ENCODE assay signal across 11 cellular contexts in the genomic region with DNA sequence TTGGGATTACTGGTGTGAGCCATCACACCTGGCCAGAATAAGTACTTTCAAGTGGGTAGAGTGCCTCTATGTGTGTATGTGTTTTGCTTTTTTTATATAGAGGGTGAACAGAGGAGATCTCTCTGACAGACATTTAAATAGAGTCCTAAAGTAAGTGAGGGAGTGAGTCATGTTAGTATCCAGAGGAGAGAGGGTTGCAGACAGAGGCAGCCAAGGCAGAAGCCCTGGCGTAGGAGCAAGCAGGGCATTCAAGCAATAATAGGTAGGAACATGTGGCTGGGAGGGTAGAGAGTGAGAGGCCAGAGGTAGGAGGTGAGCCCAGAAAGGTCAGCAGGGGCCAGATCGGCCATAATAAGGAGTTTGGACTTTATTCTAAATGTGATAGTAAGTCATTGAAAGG. TPM values are rescaled to one million over a fixed set of nuclear protein-coding genes. Genes with fewer than 3 reads are reported as not detected.
DNase-seq lines count a peak whose midpoint lies in the region; ATAC-seq, FAIRE-seq and TF ChIP-seq lines count a peak whose summit lies in the region.
"Had no signal": no experiment of that assay in that cellular context is flagged by ENCODE, and none has a peak within 500 bp of the region (broad histone marks: within the 10 kb centered on the region; RNA-seq: fewer than 3 reads in every experiment).

No MANE protein-coding gene starts in this region.

- ATAC-seq in heart left ventricle (peak; percentile 61 to 96 (median 84)), HG03378 (IDR thresholded peaks at IDR 0.05; ENCODE audit: unreplicated experiment) (no peak)

- WGBS in H9 (ENCODE audit: extremely low coverage, insufficient read length, low lambda C conversion rate): no CpG with 5 or more reads among the region's 2 CpGs
- WGBS in heart left ventricle, 4 donors: 66 to 78% (median 73%) methylated on average over 2 of the region's 2 CpGs
- 11 to 67% (median 38%) methylated on average over 2 of the region's 2 CpGs for WGBS in small intestine, 3 donors

- H3K27me3 ChIP-seq in H9 (ENCODE audit: insufficient read depth, low read length): no peaks in the 10 kb centered on the region
- H3K27me3 ChIP-seq in heart left ventricle: no peaks in the 10 kb centered on the region
- H3K27me3 ChIP-seq in small intestine (ENCODE audit: control insufficient read depth in 2 of 2, insufficient read depth in 2 of 2, low read length in 2 of 2): no peaks in the 10 kb centered on the region

- H3K4me3 Mint-ChIP-seq in H9: no peak overlapping the region
- H3K4me3 Mint-ChIP-seq in activated T-helper 1 cell treated with anti-CD3 and anti-CD28 coated beads, Interleukin-12 subunit alpha, Interleukin-12 subunit beta, Interleukin-2, Interleukin-4 antibody, amounts not matched to agents 30 ng/mL and 10 ng/mL and 1 ng/mL, durations not matched to agents 14 hours and 24 hours and 36 hours: no peak overlapping the region
- H3K4me3 Mint-ChIP-seq: IgD-negative memory B cell had no signal

- no peak overlapping the region for H4K5ac ChIP-seq in H9 (ENCODE audit: insufficient read length, low read depth, low read length)

- no peaks in the 10 kb centered on the region for H3K79me1 ChIP-seq in H9 (ENCODE audit: insufficient read depth, low read depth, low read length, poor library complexity, severe bottlenecking)

- H3K27ac Mint-ChIP-seq in H9: peak overlapping the region in 2 of 3 experiments; percentile 25 to 70; a peak in 4 of 7 replicates
- H3K27ac Mint-ChIP-seq in activated T-helper 1 cell treated with anti-CD3 and anti-CD28 coated beads, Interleukin-12 subunit alpha, Interleukin-12 subunit beta, Interleukin-2, Interleukin-4 antibody, amounts not matched to agents 30 ng/mL and 10 ng/mL and 1 ng/mL, durations not matched to agents 14 hours and 24 hours and 36 hours: peak overlapping the region; percentile 36

- H4K8ac ChIP-seq in H9 (replicated peaks; ENCODE audit: insufficient read length, low read depth, low read length): no peak overlapping the region

- no peak overlapping the region for H2AFZ ChIP-seq in H9 (ENCODE audit: low read length)

- H3K56ac ChIP-seq in H9 (ENCODE audit: insufficient read length, low read depth, low read length): no peak overlapping the region

- peaks cover 2 to 18% (median 16%) of the 10 kb centered on the region in 3 experiments; a peak in 5 of 7 replicates for H3K36me3 Mint-ChIP-seq in H9 (ENCODE audit: insufficient read depth in 1 of 3, low read depth in 3 of 3)
- peaks cover 23% of the 10 kb centered on the region for H3K36me3 Mint-ChIP-seq in activated T-helper 1 cell treated with anti-CD3 and anti-CD28 coated beads, Interleukin-12 subunit alpha, Interleukin-12 subunit beta, Interleukin-2, Interleukin-4 antibody, amounts not matched to agents 30 ng/mL and 10 ng/mL and 1 ng/mL, durations not matched to agents 14 hours and 24 hours and 36 hours (ENCODE audit: low read depth)

- H3K27ac ChIP-seq in H9 (ENCODE audit: insufficient read length, low read depth, low read length) (no peak overlapping the region), heart left ventricle (peak overlapping the region in 7 of 12 donors; percentile 13 to 62 (median 21)), small intestine (ENCODE audit: low read depth in 1 of 2, low read length in 1 of 2) (no peak overlapping the region)

- peaks cover 2 to 5% of the 10 kb centered on the region in 2 experiments; a peak in 3 of 4 replicates for H3K4me1 Mint-ChIP-seq in H9
- H3K4me1 Mint-ChIP-seq in activated T-helper 1 cell treated with anti-CD3 and anti-CD28 coated beads, Interleukin-12 subunit alpha, Interleukin-12 subunit beta, Interleukin-2, Interleukin-4 antibody, amounts not matched to agents 30 ng/mL and 10 ng/mL and 1 ng/mL, durations not matched to agents 14 hours and 24 hours and 36 hours (ENCODE audit: low read depth): peaks cover 17% of the 10 kb centered on the region

- no peaks in the 10 kb centered on the region for H3K79me2 ChIP-seq in H9 (ENCODE audit: insufficient read depth, low read length)

- no peak overlapping the region for H2BK120ac ChIP-seq in H9 (ENCODE audit: low read depth, low read length, poor library complexity, severe bottlenecking)

- no peaks in the 10 kb centered on the region for H3K9me3 ChIP-seq in H9 (ENCODE audit: control insufficient read depth, low read depth, low read length)
- H3K9me3 ChIP-seq in heart left ventricle: no peaks in the 10 kb centered on the region
- H3K9me3 ChIP-seq in small intestine (ENCODE audit: control insufficient read depth, low read depth): no peaks in the 10 kb centered on the region

- H3K14ac ChIP-seq in H9 (ENCODE audit: insufficient read depth, low read length): no peak overlapping the region

- no peak for TF ChIP-seq POLR2A in heart left ventricle (IDR thresholded peaks at IDR 0.05)

- no peak overlapping the region for H3K23ac ChIP-seq in H9 (ENCODE audit: insufficient read length, low read depth, low read length)

- no peak overlapping the region for H3T11ph ChIP-seq in H9 (ENCODE audit: low read length)

- no peak for FAIRE-seq in small intestine (lab: Jason Lieb, UNC)

- H3K9me3 Mint-ChIP-seq in H9: no peaks in the 10 kb centered on the region; a peak in 1 of 5 replicates
- no peaks in the 10 kb centered on the region for H3K9me3 Mint-ChIP-seq in activated T-helper 1 cell treated with anti-CD3 and anti-CD28 coated beads, Interleukin-12 subunit alpha, Interleukin-12 subunit beta, Interleukin-2, Interleukin-4 antibody, amounts not matched to agents 30 ng/mL and 10 ng/mL and 1 ng/mL, durations not matched to agents 14 hours and 24 hours and 36 hours
- H3K9me3 Mint-ChIP-seq: IgD-negative memory B cell had no signal

- H2BK20ac ChIP-seq in H9 (ENCODE audit: low read depth, low read length, poor library complexity, severe bottlenecking): no peak overlapping the region

- no peak overlapping the region for H2AK5ac ChIP-seq in H9 (ENCODE audit: insufficient read length, low read length)

- TF ChIP-seq CTCF in H9 (conservative IDR thresholded peaks at IDR 0.05) (no peak), heart left ventricle (IDR thresholded peaks at IDR 0.05) (no peak)

- no peak overlapping the region for H4K91ac ChIP-seq in H9 (ENCODE audit: insufficient read length, low read depth, low read length)

- H3K4me1 ChIP-seq in H9 (ENCODE audit: insufficient read depth, low read length) (no peaks in the 10 kb centered on the region), heart left ventricle (peaks cover 0 to 25% (median 4%) of the 10 kb centered on the region in 12 donors), small intestine (ENCODE audit: control insufficient read depth in 2 of 2, insufficient read depth in 1 of 2, low read depth in 1 of 2, low read length in 1 of 2) (no peaks in the 10 kb centered on the region)

- H3K4ac ChIP-seq in H9 (ENCODE audit: low read depth, low read length): no peak overlapping the region

- H3K36me3 ChIP-seq in heart left ventricle (peaks cover 0 to 16% (median under 1%) of the 10 kb centered on the region in 9 donors), small intestine (ENCODE audit: control insufficient read depth in 2 of 2, insufficient read depth in 2 of 2, low read length in 2 of 2) (no peaks in the 10 kb centered on the region)

- no peak overlapping the region for H2BK15ac ChIP-seq in H9 (ENCODE audit: low read depth, low read length)

- no peak overlapping the region for H3K18ac ChIP-seq in H9 (ENCODE audit: insufficient read length, low read depth, low read length)

- H3K4me3 ChIP-seq in heart left ventricle: no peak overlapping the region
- H3K4me3 ChIP-seq in small intestine (ENCODE audit: low read depth in 1 of 2, low read length in 2 of 2): no peak overlapping the region
- H3K4me3 ChIP-seq: skin epidermis had no signal

- H4K20me1 ChIP-seq in H9 (ENCODE audit: control insufficient read depth, insufficient read depth, insufficient read length): no peaks in the 10 kb centered on the region

- intact Hi-C loops in activated T-helper 1 cell treated with anti-CD3 and anti-CD28 coated beads, Interleukin-12 subunit alpha, Interleukin-12 subunit beta, Interleukin-2, Interleukin-4 antibody, amounts not matched to agents 30 ng/mL and 10 ng/mL and 1 ng/mL, durations not matched to agents 14 hours and 24 hours and 36 hours (cut with micrococcal nuclease): no loop called here
- intact Hi-C loops in heart left ventricle (cut with DNase I): no loop called here

- no peak for DNase-seq in H9
- DNase-seq in activated T-helper 1 cell treated with anti-CD3 and anti-CD28 coated beads, Interleukin-12 subunit alpha, Interleukin-12 subunit beta, Interleukin-2, Interleukin-4 antibody, amounts not matched to agents 30 ng/mL and 10 ng/mL and 1 ng/mL, durations not matched to agents 14 hours and 24 hours and 36 hours (ENCODE audit: low spot score): no peak
- DNase-seq in heart left ventricle: peak in 2 of 5 donors; percentile 29 to 52
- peak; percentile 16 for DNase-seq in small intestine
- DNase-seq in T-helper 2 cell: no peak
- no peak for DNase-seq in SHP77 (lab: John Stamatoyannopoulos, UW)
- DNase-seq: activated CD4-positive, alpha-beta T cell treated with anti-CD3 and anti-CD28 coated beads for 48 hours; NCI-H2107 had no signal

- H3K23me2 ChIP-seq in H9 (ENCODE audit: insufficient read length, low read depth, low read length, poor library complexity, severe bottlenecking): no peaks in the 10 kb centered on the region

- no peak overlapping the region for H2BK12ac ChIP-seq in H9 (ENCODE audit: insufficient read length, low read depth, low read length)

- no peak overlapping the region for H2BK5ac ChIP-seq in H9 (ENCODE audit: insufficient read length, low read length)

- no peaks in the 10 kb centered on the region for H3K27me3 Mint-ChIP-seq in H9 (ENCODE audit: low read depth)
- H3K27me3 Mint-ChIP-seq in activated T-helper 1 cell treated with anti-CD3 and anti-CD28 coated beads, Interleukin-12 subunit alpha, Interleukin-12 subunit beta, Interleukin-2, Interleukin-4 antibody, amounts not matched to agents 30 ng/mL and 10 ng/mL and 1 ng/mL, durations not matched to agents 14 hours and 24 hours and 36 hours (ENCODE audit: insufficient read depth): no peaks in the 10 kb centered on the region
- H3K27me3 Mint-ChIP-seq: IgD-negative memory B cell had no signal

- H3K4me2 ChIP-seq in H9 (ENCODE audit: insufficient read depth, insufficient read length, low read length): no peak overlapping the region

- H3K9ac ChIP-seq in H9 (ENCODE audit: extremely low read depth, insufficient read length, low read length): no peak overlapping the region

RNA-seq across cellular contexts. Expression of a gene that starts 48.9 kb away (rescaled TPM):
- total RNA-seq in H9 (2021) (50.3 and 55.3 TPM in 2 replicates), heart left ventricle (10 to 100 TPM; 26.4 to 47.0 (median 36.5) TPM)
- total RNA-seq in activated T-helper 1 cell treated with anti-CD3 and anti-CD28 coated beads, Interleukin-12 subunit alpha, Interleukin-12 subunit beta, Interleukin-2, Interleukin-4 antibody, amounts not matched to agents 30 ng/mL and 10 ng/mL and 1 ng/mL, durations not matched to agents 14 hours and 24 hours and 36 hours: 50.5 and 61.9 TPM in 2 replicates
- polyA plus RNA-seq in heart left ventricle (10 to 100 TPM; 25.8 to 48.9 TPM), small intestine (10 to 100 TPM in 2 of 3 donors, 1 to 10 TPM in 1; 9.6 to 17.4 (median 12.4) TPM)

Comparison
In these comparisons a context has a peak if more than half of its experiments do, and no peak if none do; other contexts are left out.
1. H3K27ac ChIP-seq: peak in heart left ventricle (7 of 12); none in H9 (single experiment) and small intestine (0 of 2).